1 cellular context compared by ENCODE assay signal in the genomic region with DNA sequence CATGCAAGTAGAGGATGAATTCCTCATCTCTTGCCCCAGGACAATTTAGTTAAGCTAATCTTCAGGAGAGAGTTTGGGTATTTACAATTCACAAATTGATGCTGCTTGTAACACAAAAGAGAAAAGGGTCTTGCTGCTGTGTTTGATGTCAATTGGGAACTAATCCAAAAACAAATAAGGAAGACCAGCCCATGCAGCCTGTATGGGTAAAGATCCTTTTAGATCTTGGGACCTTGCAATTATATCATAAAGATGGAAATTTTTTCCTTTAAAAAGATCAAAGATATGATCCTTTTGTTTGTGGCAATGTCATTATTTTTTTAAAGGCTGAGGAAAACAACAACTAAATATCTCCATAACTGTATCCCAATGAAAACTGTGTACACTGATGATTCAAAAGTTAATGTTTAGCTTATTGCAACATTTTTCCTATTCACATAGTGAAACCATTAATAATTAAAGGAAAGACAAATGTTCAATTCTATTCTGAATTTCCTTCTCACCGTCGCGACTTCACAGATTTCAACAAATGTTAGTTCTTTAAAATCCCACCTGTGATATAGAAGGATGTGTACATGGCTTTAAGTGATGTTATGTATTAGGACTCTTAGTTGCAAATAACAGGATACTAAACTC.
TF ChIP-seq lines count a peak whose summit lies in the region.

No MANE protein-coding gene starts in this region.

TF ChIP-seq in A549, 52 proteins besides CTCF, POLR2A, EP300 and RAD21 (continued from another document):
- TF ChIP-seq NPAS2 (CRISPR knock-in tag; IDR thresholded peaks at IDR 0.05; ENCODE audit: borderline replicate concordance), result no peak
- TF ChIP-seq, protein P1, sequence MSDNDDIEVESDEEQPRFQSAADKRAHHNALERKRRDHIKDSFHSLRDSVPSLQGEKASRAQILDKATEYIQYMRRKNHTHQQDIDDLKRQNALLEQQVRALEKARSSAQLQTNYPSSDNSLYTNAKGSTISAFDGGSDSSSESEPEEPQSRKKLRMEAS (IDR thresholded peaks at IDR 0.05), result 0 out of 2 replicates have a peak, but pooled peaks have one; percentile 13
- TF ChIP-seq KDM5A (IDR thresholded peaks at IDR 0.05), result no peak
- TF ChIP-seq POLR2AphosphoS2 (conservative IDR thresholded peaks at IDR 0.05; ENCODE audit: low read length), result no peak
- TF ChIP-seq HOXA7 (CRISPR knock-in tag; IDR thresholded peaks at IDR 0.05), result no peak
- TF ChIP-seq JUN (IDR thresholded peaks at IDR 0.05), result peak; percentile 39 to 70; a peak in 2 of 5 replicates
- TF ChIP-seq CEBPB (IDR thresholded peaks at IDR 0.05), result peak; percentile 92 to 96
- peak; percentile 56; the same call in 1 of the 2 replicates for TF ChIP-seq FOSL2 (IDR thresholded peaks at IDR 0.05)
- peak; percentile 83 for TF ChIP-seq FOSL2 (CRISPR knock-in tag; IDR thresholded peaks at IDR 0.05)
- TF ChIP-seq GATA3 (IDR thresholded peaks at IDR 0.05; ENCODE audit: borderline replicate concordance), result peak; percentile 60
- TF ChIP-seq JUNB (IDR thresholded peaks at IDR 0.05), result peak; percentile 63
- no peak for TF ChIP-seq HOXB13 (CRISPR knock-in tag; IDR thresholded peaks at IDR 0.05; ENCODE audit: low read depth)
